10 cellular contexts compared by ENCODE assay signal in the genomic region with DNA sequence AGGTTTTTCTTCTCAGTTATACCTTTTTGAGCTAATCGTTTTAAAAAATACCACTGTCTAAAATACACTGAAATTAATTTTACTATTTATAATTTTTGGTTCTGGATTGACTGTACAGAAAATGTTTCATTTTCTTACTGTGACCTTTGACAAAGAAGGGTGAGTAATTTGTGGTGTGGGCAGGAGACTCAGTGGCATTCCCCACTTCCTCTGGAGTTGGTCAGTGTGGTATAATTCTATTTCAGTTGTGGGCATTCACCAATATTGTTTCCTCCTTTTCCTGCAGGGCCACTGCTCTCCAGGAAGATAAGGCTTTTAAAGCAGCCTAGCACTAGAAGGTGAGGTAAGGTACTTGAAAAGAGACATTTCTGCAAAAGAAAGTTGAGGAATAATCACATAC. TPM values are rescaled to one million over a fixed set of nuclear protein-coding genes. Genes with fewer than 3 reads are reported as not detected.
DNase-seq lines count a peak whose midpoint lies in the region; ATAC-seq, FAIRE-seq and TF ChIP-seq lines count a peak whose summit lies in the region.
"Had no signal": no experiment of that assay in that cellular context is flagged by ENCODE, and none has a peak within 500 bp of the region (broad histone marks: within the 10 kb centered on the region; RNA-seq: fewer than 3 reads in every experiment).

No MANE protein-coding gene starts in this region.

- H4K5ac ChIP-seq in IMR-90 (ENCODE audit: low read depth, low read length): no peak overlapping the region

- peak overlapping the region; percentile 71; the same call in 1 of the 2 replicates for H3K14ac ChIP-seq in IMR-90 (replicated peaks; ENCODE audit: low read depth, low read length)

- peaks cover 29% of the 10 kb centered on the region for H3K4me1 Mint-ChIP-seq in activated CD4-positive, alpha-beta memory T cell treated with anti-CD3 and anti-CD28 coated beads, Interleukin-2, amount 10 ng/mL, durations not matched to agents 7 days and 5 days
- H3K4me1 Mint-ChIP-seq in natural killer cell: peaks cover 10 to 26% of the 10 kb centered on the region in 2 donors

- no peak overlapping the region for H3K23ac ChIP-seq in IMR-90 (ENCODE audit: low read depth, low read length)

- POLR2A ChIA-PET in IMR-90 (lab: Charles Lee; ENCODE audit: unreplicated experiment): no interaction called here
- POLR2A ChIA-PET in activated CD4-positive, alpha-beta memory T cell treated with anti-CD3 and anti-CD28 coated beads, Interleukin-2, amount 10 ng/mL, durations not matched to agents 7 days and 5 days (lab: Charles Lee): interaction anchor here (0.8 to 1.4 kb wide), 3 partner anchors 48 to 138 kb away, joined by 3 to 4 read pairs (median 3); a partner anchor contains a TSS

- no peaks in the 10 kb centered on the region for H4K20me1 ChIP-seq in IMR-90 (ENCODE audit: insufficient read depth, low read length)

- no peak overlapping the region for H2AK9ac ChIP-seq in IMR-90 (replicated peaks; ENCODE audit: low read depth, low read length, poor library complexity)

- no peak overlapping the region for H2AK5ac ChIP-seq in IMR-90 (ENCODE audit: low read depth, low read length)

- peak overlapping the region; percentile 52 for H3K27ac Mint-ChIP-seq in activated CD4-positive, alpha-beta memory T cell treated with anti-CD3 and anti-CD28 coated beads, Interleukin-2, amount 10 ng/mL, durations not matched to agents 7 days and 5 days
- H3K27ac Mint-ChIP-seq in natural killer cell: peak overlapping the region in 1 of 2 donors; percentile 16

- dilution Hi-C loops in IMR-90 (cut with HindIII; ENCODE audit: low sequenced_read_pairs, unreplicated experiment): no loop called here

- peak; percentile 48; the same call in 1 of the 2 replicates for ATAC-seq in IMR-90 (ENCODE audit: low read depth)
- ATAC-seq in natural killer cell: peak in 2 of 3 donors; percentile 57 to 78
- ATAC-seq in HG03097 (IDR thresholded peaks at IDR 0.05; ENCODE audit: low FRiP score, unreplicated experiment): no peak
- no peak for ATAC-seq in HG02798 (IDR thresholded peaks at IDR 0.05; ENCODE audit: poor library complexity, unreplicated experiment)

- H3K9me1 ChIP-seq in IMR-90 (ENCODE audit: insufficient read depth, low read length): peaks cover 7% of the 10 kb centered on the region

- H3K56ac ChIP-seq in IMR-90 (ENCODE audit: extremely low read depth, insufficient read depth, low read length): no peak overlapping the region

- H4K91ac ChIP-seq in IMR-90 (ENCODE audit: insufficient read depth, low read depth, low read length): no peak overlapping the region

- no peak overlapping the region for H2BK15ac ChIP-seq in IMR-90 (ENCODE audit: low read depth, low read length)

- H3K4me3 Mint-ChIP-seq in activated CD4-positive, alpha-beta memory T cell treated with anti-CD3 and anti-CD28 coated beads, Interleukin-2, amount 10 ng/mL, durations not matched to agents 7 days and 5 days: no peak overlapping the region
- peak overlapping the region; percentile 58 for H3K4me3 Mint-ChIP-seq in natural killer cell

- no peak for TF ChIP-seq POLR2A in IMR-90 (IDR thresholded peaks at IDR 0.05; ENCODE audit: low read depth, low read length)

- H2BK120ac ChIP-seq in IMR-90 (ENCODE audit: low read depth, low read length): no peak overlapping the region

- no peaks in the 10 kb centered on the region for H3K27me3 ChIP-seq in IMR-90 (ENCODE audit: control insufficient read depth, insufficient read depth, low read length)
- H3K27me3 ChIP-seq: dorsolateral prefrontal cortex, stomach had no signal

- no CpG with 5 or more reads among the region's 1 CpG for WGBS in IMR-90 (ENCODE audit: extremely low coverage in 2 of 2, insufficient read length in 1 of 2), 2 experiments

- no peak for TF ChIP-seq RAD21 in IMR-90 (IDR thresholded peaks at IDR 0.05; ENCODE audit: low read length)

- CTCF ChIA-PET in IMR-90 (lab: Yijun Ruan, JAX): interaction anchor here (1.3 kb wide), 1 partner anchor 27 kb away, joined by 3 read pairs; no protein-coding TSS in a partner anchor
- CTCF ChIA-PET in activated CD4-positive, alpha-beta memory T cell treated with anti-CD3 and anti-CD28 coated beads, Interleukin-2, amount 10 ng/mL, durations not matched to agents 7 days and 5 days (lab: Charles Lee): no interaction called here

- no TSS peak for BruUV-seq in IMR-90 (replicated peaks; lab: Mats Ljungman, UMichigan)

- peak; percentile 62 for FAIRE-seq in GM18507 (lab: Jason Lieb, UNC)

- peaks cover 23 to 35% of the 10 kb centered on the region in 2 experiments for H3K79me1 ChIP-seq in IMR-90 (ENCODE audit: low read depth in 1 of 2, low read length in 2 of 2)

- no peak overlapping the region for H3K27ac ChIP-seq in IMR-90 (ENCODE audit: insufficient read depth, low read length)
- H3K27ac ChIP-seq: dorsolateral prefrontal cortex had no signal

- TF ChIP-seq CTCF in IMR-90 (conservative IDR thresholded peaks at IDR 0.05; ENCODE audit: low read depth, low read length) (no peak), natural killer cell (IDR thresholded peaks at IDR 0.05) (no peak)

- intact Hi-C loops in IMR-90 (cut with micrococcal nuclease) (no loop called here), natural killer cell (cut with micrococcal nuclease) (no loop called here)

- peaks cover 45% of the 10 kb centered on the region for H3K36me3 Mint-ChIP-seq in activated CD4-positive, alpha-beta memory T cell treated with anti-CD3 and anti-CD28 coated beads, Interleukin-2, amount 10 ng/mL, durations not matched to agents 7 days and 5 days (ENCODE audit: low read depth)
- H3K36me3 Mint-ChIP-seq in natural killer cell: no peaks in the 10 kb centered on the region

- H3K9ac ChIP-seq in IMR-90 (ENCODE audit: low read depth, low read length): no peak overlapping the region

- in situ Hi-C loops in IMR-90 (cut with MboI; ENCODE audit: low sequenced_read_pairs): no loop called here

- H3K9me3 Mint-ChIP-seq in activated CD4-positive, alpha-beta memory T cell treated with anti-CD3 and anti-CD28 coated beads, Interleukin-2, amount 10 ng/mL, durations not matched to agents 7 days and 5 days: peaks cover 2% of the 10 kb centered on the region
- H3K9me3 Mint-ChIP-seq in natural killer cell: no peaks in the 10 kb centered on the region

- no peak overlapping the region; the same call in 1 of the 2 replicates for H3K4me2 ChIP-seq in IMR-90 (ENCODE audit: low read depth, low read length)

- H3K4me1 ChIP-seq in IMR-90 (ENCODE audit: control insufficient read depth, insufficient read depth, low read length): peaks cover 7% of the 10 kb centered on the region

- no peak overlapping the region for H3K18ac ChIP-seq in IMR-90 (ENCODE audit: low read depth, low read length)

- peaks cover 2% of the 10 kb centered on the region; the same call in 1 of the 2 replicates for H3K36me3 ChIP-seq in IMR-90 (ENCODE audit: control insufficient read depth, insufficient read depth, low read length)

- DNase-seq in GM18507 (ENCODE audit: extremely low spot score, insufficient read length, low read depth) (no peak), IMR-90 (no peak), natural killer cell (no peak), COLO829 (ENCODE audit: low spot score) (no peak)
- DNase-seq in activated CD4-positive, alpha-beta memory T cell treated with anti-CD3 and anti-CD28 coated beads, Interleukin-2, amount 10 ng/mL, durations not matched to agents 7 days and 5 days: peak; percentile 63
- DNase-seq: dorsolateral prefrontal cortex, NCI-H526, stomach had no signal

- no peak overlapping the region for H3K4me3 ChIP-seq in IMR-90 (ENCODE audit: insufficient read depth, low read depth, low read length)
- H3K4me3 ChIP-seq: dorsolateral prefrontal cortex, stomach had no signal

- no peaks in the 10 kb centered on the region for H3K9me3 ChIP-seq in IMR-90 (ENCODE audit: control insufficient read depth, insufficient read depth, low read length)
- H3K9me3 ChIP-seq: stomach had no signal

- no peak overlapping the region for H2AFZ ChIP-seq in IMR-90 (replicated peaks; ENCODE audit: low read length, poor library complexity)

- H3K4ac ChIP-seq in IMR-90 (ENCODE audit: low read depth, low read length): no peak overlapping the region

- no peak overlapping the region for H4K8ac ChIP-seq in IMR-90 (ENCODE audit: low read depth in 2 of 2, low read length in 2 of 2)

- H2BK20ac ChIP-seq in IMR-90 (ENCODE audit: low read depth, low read length): no peak overlapping the region

- no peaks in the 10 kb centered on the region for H3K27me3 Mint-ChIP-seq in activated CD4-positive, alpha-beta memory T cell treated with anti-CD3 and anti-CD28 coated beads, Interleukin-2, amount 10 ng/mL, durations not matched to agents 7 days and 5 days
- H3K27me3 Mint-ChIP-seq in natural killer cell (ENCODE audit: low read depth in 2 of 2): no peaks in the 10 kb centered on the region

- no peak overlapping the region for H2BK5ac ChIP-seq in IMR-90 (ENCODE audit: low read depth, low read length, poor library complexity, severe bottlenecking)

TF ChIP-seq in IMR-90, 13 proteins besides CTCF, POLR2A, EP300 and RAD21 (continues in another document):
- TF ChIP-seq NFE2L2 (IDR thresholded peaks at IDR 0.05; ENCODE audit: low read depth, low read length) (no peak), SMC3 (IDR thresholded peaks at IDR 0.05; ENCODE audit: low read depth, low read length) (no peak), CEBPB (IDR thresholded peaks at IDR 0.05; ENCODE audit: low read depth, low read length) (no peak), FOS (IDR thresholded peaks at IDR 0.05; ENCODE audit: low read depth, low read length) (no peak)

RNA-seq across cellular contexts. Expression of a gene that starts 6.5 kb away (rescaled TPM):
- total RNA-seq in IMR-90 (2012; rRNA removed) (30.8 and 31.0 TPM in 2 replicates), natural killer cell (10 to 100 TPM in 2 of 3 donors, 1 to 10 TPM in 1; 9.6 to 22.4 (median 20.6) TPM)
- 40.2 and 41.0 TPM in 2 replicates for polyA plus RNA-seq in IMR-90 (2012; rRNA removed)
- 18.8 and 41.4 TPM in 2 replicates for polyA plus RNA-seq in IMR-90 (2012; cell fraction: cytosol; rRNA removed)
- polyA plus RNA-seq in IMR-90 (2012; cell fraction: nucleus; rRNA removed; ENCODE audit: low replicate concordance): 19.0 and 23.3 TPM in 2 replicates
- total RNA-seq in activated CD4-positive, alpha-beta memory T cell treated with anti-CD3 and anti-CD28 coated beads, Interleukin-2, amount 10 ng/mL, durations not matched to agents 7 days and 5 days: 10 to 100 TPM; 13.8 to 16.5 TPM

RNA-seq across cellular contexts. Expression of a gene that starts 47.4 kb away (rescaled TPM):
- total RNA-seq in IMR-90 (2012; rRNA removed) (2.8 and 3.4 TPM in 2 replicates), natural killer cell (10 to 100 TPM; 28.7 to 36.5 (median 30.6) TPM)
- polyA plus RNA-seq in IMR-90 (2012; rRNA removed): 8.0 and 11.4 TPM in 2 replicates
- polyA plus RNA-seq in IMR-90 (2012; cell fraction: cytosol; rRNA removed): 4.5 and 6.7 TPM in 2 replicates
- polyA plus RNA-seq in IMR-90 (2012; cell fraction: nucleus; rRNA removed; ENCODE audit: low replicate concordance): 143 and 158 TPM in 2 replicates
- total RNA-seq in activated CD4-positive, alpha-beta memory T cell treated with anti-CD3 and anti-CD28 coated beads, Interleukin-2, amount 10 ng/mL, durations not matched to agents 7 days and 5 days: 10 to 100 TPM; 23.8 to 25.5 TPM

RNA-seq across cellular contexts. Expression of a gene that starts 54.3 kb away (rescaled TPM):
- total RNA-seq in IMR-90 (2012; rRNA removed) (0.28 and 0.36 TPM in 2 replicates), natural killer cell (10 to 100 TPM; 13.4 to 14.2 (median 14.0) TPM)
- 5.0 and 5.5 TPM in 2 replicates for polyA plus RNA-seq in IMR-90 (2012; rRNA removed)
- 0.90 and 0.91 TPM in 2 replicates for polyA plus RNA-seq in IMR-90 (2012; cell fraction: cytosol; rRNA removed)
- polyA plus RNA-seq in IMR-90 (2012; cell fraction: nucleus; rRNA removed; ENCODE audit: low replicate concordance): 47.6 and 77.6 TPM in 2 replicates
- total RNA-seq in activated CD4-positive, alpha-beta memory T cell treated with anti-CD3 and anti-CD28 coated beads, Interleukin-2, amount 10 ng/mL, durations not matched to agents 7 days and 5 days: 1 to 10 TPM; 3.5 to 5.2 TPM

Comparison
In these comparisons a context has a peak if more than half of its experiments do, and no peak if none do; other contexts are left out.
1. ATAC-seq: peak in IMR-90 (single experiment) and natural killer cell (2 of 3); none in HG03097 (single experiment) and HG02798 (single experiment).